In the genomic region with DNA sequence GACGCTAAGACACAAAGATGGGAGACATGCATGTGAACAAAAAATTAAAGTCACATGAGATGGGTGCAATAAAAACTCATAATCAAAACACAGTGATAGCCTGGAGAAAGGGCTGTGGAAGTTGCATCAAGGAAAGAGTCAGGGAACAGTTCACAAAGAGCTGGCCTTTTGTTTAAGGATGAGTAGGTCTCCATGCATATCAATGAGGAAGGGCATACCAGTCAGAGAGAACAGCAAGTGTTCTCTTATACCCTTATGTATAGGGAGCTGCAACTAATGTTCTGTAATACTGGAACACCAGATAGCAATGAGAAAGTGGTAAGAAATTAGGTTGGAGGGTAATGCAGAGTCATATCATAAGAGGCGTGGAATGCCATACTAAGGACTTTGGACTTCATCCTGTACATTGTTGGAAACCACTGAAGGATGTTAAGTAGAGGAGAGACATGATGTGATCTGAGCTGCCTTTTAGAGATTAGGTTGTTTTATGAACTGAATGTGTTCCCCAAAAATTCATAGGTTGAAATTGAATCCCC, we compare ENCODE assay signal across 27 cellular contexts. TPM values are rescaled to one million over a fixed set of nuclear protein-coding genes. Genes with fewer than 3 reads are reported as not detected.
DNase-seq lines count a peak whose midpoint lies in the region; ATAC-seq and TF ChIP-seq lines count a peak whose summit lies in the region.
"Had no signal": no experiment of that assay in that cellular context is flagged by ENCODE, and none has a peak within 500 bp of the region (broad histone marks: within the 10 kb centered on the region; RNA-seq: fewer than 3 reads in every experiment).

No MANE protein-coding gene starts in this region.

- H3K4me1 Mint-ChIP-seq in WTC11 = peaks cover 12% of the 10 kb centered on the region
- H3K4me1 Mint-ChIP-seq in MCF 10A (ENCODE audit: insufficient read depth, unreplicated experiment) = peaks cover 12% of the 10 kb centered on the region
- H3K4me1 Mint-ChIP-seq: activated naive CD4-positive, alpha-beta T cell treated with anti-CD3 and anti-CD28 coated beads, Interleukin-2, amount 50 U/mL, for 24 hours; naive thymus-derived CD4-positive, alpha-beta T cell; T-cell had no signal

- peak overlapping the region in 1 of 2 donors; percentile 13 for H3K4me3 ChIP-seq in stomach smooth muscle (ENCODE audit: low read length in 2 of 2)
- H3K4me3 ChIP-seq: BLaER1 treated with 17β-estradiol and CSF1 and Interleukin-3, amounts not matched to agents 10 nM and 100 nM; esophagus squamous epithelium; gastrocnemius medialis; SJSA1; stomach; upper lobe of right lung had no signal

- H3K27ac ChIP-seq in stomach smooth muscle (ENCODE audit: low read length) = peak overlapping the region; percentile 47
- H3K27ac ChIP-seq: BLaER1 treated with 17β-estradiol and CSF1 and Interleukin-3, amounts not matched to agents 10 nM and 100 nM; HL-60; SJSA1; stomach; upper lobe of right lung had no signal

- DNase-seq in ELR (ENCODE audit: low read depth) = peak; percentile 14
- DNase-seq in WTC11 (ENCODE audit: low spot score) = no peak
- DNase-seq in kidney tubule cell (ENCODE audit: low spot score) = peak; percentile 33
- no peak for DNase-seq in MCF 10A (ENCODE audit: unreplicated experiment)
- DNase-seq in stimulated activated CD4-positive, alpha-beta T cell treated with anti-CD3 and anti-CD28 coated beads, Interleukin-2, amount 100 ng/mL, for 48 hours = no peak
- no peak for DNase-seq in activated CD8-positive, alpha-beta memory T cell treated with anti-CD3 and anti-CD28 coated beads for 24 hours
- DNase-seq in NCI-H1105 (lab: John Stamatoyannopoulos, UW) = no peak
- DNase-seq: activated CD4-positive, CD25-positive, alpha-beta regulatory T cell; Caco-2; DMS79 treated with DMSO at 0.1 percent for 48 hours; esophagus squamous epithelium; left ventricle myocardium superior; naive thymus-derived CD4-positive, alpha-beta T cell; NCI-H1092 treated with DMSO at 0.1 percent for 48 hours; NCI-H1930; NCI-H526; occipital lobe; stimulated activated CD4-positive, alpha-beta T cell treated with anti-CD3 and anti-CD28 coated beads, Interleukin-1b, Interleukin-23, amount 100 ng/mL, for 48 hours; stomach; T-cell; upper lobe of right lung had no signal

- no peak overlapping the region for H3K9ac ChIP-seq in stomach smooth muscle (ENCODE audit: low read length in 2 of 2)
- H3K9ac ChIP-seq: BLaER1 treated with 17β-estradiol and CSF1 and Interleukin-3, amounts not matched to agents 10 nM and 100 nM had no signal

- H3K4me1 ChIP-seq in stomach smooth muscle (ENCODE audit: control insufficient read depth, insufficient read depth, low read length) = peaks cover 20% of the 10 kb centered on the region
- H3K4me1 ChIP-seq: BLaER1 treated with 17β-estradiol and CSF1 and Interleukin-3, amounts not matched to agents 10 nM and 100 nM; Caco-2; upper lobe of right lung had no signal

- TF ChIP-seq CTCF in WTC11 (IDR thresholded peaks at IDR 0.05) (no peak), MCF 10A (IDR thresholded peaks at IDR 0.05; ENCODE audit: unreplicated experiment) (no peak)

- H3K36me3 ChIP-seq in stomach smooth muscle (ENCODE audit: control insufficient read depth in 2 of 2, insufficient read depth in 2 of 2, low read length in 2 of 2) = no peaks in the 10 kb centered on the region
- H3K36me3 ChIP-seq: BLaER1 treated with 17β-estradiol and CSF1 and Interleukin-3, amounts not matched to agents 10 nM and 100 nM; esophagus squamous epithelium; gastrocnemius medialis; SJSA1; stomach; upper lobe of right lung had no signal

- no peaks in the 10 kb centered on the region for H3K27me3 Mint-ChIP-seq in WTC11 (ENCODE audit: low read depth)
- no peaks in the 10 kb centered on the region for H3K27me3 Mint-ChIP-seq in MCF 10A (ENCODE audit: insufficient read depth, unreplicated experiment)
- H3K27me3 Mint-ChIP-seq: activated naive CD4-positive, alpha-beta T cell treated with anti-CD3 and anti-CD28 coated beads, Interleukin-2, amount 50 U/mL, for 24 hours; T-cell had no signal

- peaks cover 19% of the 10 kb centered on the region for H3K9me3 Mint-ChIP-seq in WTC11
- peaks cover 15% of the 10 kb centered on the region for H3K9me3 Mint-ChIP-seq in MCF 10A (ENCODE audit: unreplicated experiment)

- CTCF ChIA-PET in WTC11 (lab: Charles Lee) = interaction anchor here (0.5 kb wide), 1 partner anchor 179 kb away, joined by 4 read pairs; no protein-coding TSS in a partner anchor
- CTCF ChIA-PET in MCF 10A (lab: Yijun Ruan, JAX) = no interaction called here

- ATAC-seq in WTC11 = peak; percentile 95
- ATAC-seq: naive thymus-derived CD4-positive, alpha-beta T cell; T-cell had no signal

- no peak overlapping the region for H3K27ac Mint-ChIP-seq in WTC11
- H3K27ac Mint-ChIP-seq in MCF 10A (ENCODE audit: low read depth, unreplicated experiment) = no peak overlapping the region
- H3K27ac Mint-ChIP-seq: activated naive CD4-positive, alpha-beta T cell treated with anti-CD3 and anti-CD28 coated beads, Interleukin-2, amount 50 U/mL, for 24 hours; naive thymus-derived CD4-positive, alpha-beta T cell; T-cell had no signal

- intact Hi-C loops in MCF 10A (cut with micrococcal nuclease) = loop anchor here (10.0 kb wide), 1 partner anchor 150 kb away; no protein-coding TSS in a partner anchor

- no peak overlapping the region for H3K4me3 Mint-ChIP-seq in WTC11
- no peak overlapping the region for H3K4me3 Mint-ChIP-seq in MCF 10A (ENCODE audit: unreplicated experiment)
- H3K4me3 Mint-ChIP-seq: activated naive CD4-positive, alpha-beta T cell treated with anti-CD3 and anti-CD28 coated beads, Interleukin-2, amount 50 U/mL, for 24 hours; naive thymus-derived CD4-positive, alpha-beta T cell; T-cell had no signal

- no TSS peak for BruUV-seq in MCF 10A (replicated peaks; lab: Mats Ljungman, UMichigan)

- POLR2A ChIA-PET in WTC11 (lab: Charles Lee) = no interaction called here
- POLR2A ChIA-PET in MCF 10A (lab: Yijun Ruan, JAX) = no interaction called here

- H3K27me3 ChIP-seq in stomach smooth muscle (ENCODE audit: control insufficient read depth in 1 of 2, insufficient read depth in 2 of 2, low read length in 2 of 2) = no peaks in the 10 kb centered on the region
- H3K27me3 ChIP-seq: BLaER1 treated with 17β-estradiol and CSF1 and Interleukin-3, amounts not matched to agents 10 nM and 100 nM; esophagus squamous epithelium; gastrocnemius medialis; SJSA1; stomach; upper lobe of right lung had no signal

- H3K9me3 ChIP-seq in stomach smooth muscle (ENCODE audit: control insufficient read depth in 2 of 2, low read length in 2 of 2) = no peaks in the 10 kb centered on the region
- H3K9me3 ChIP-seq: Caco-2, esophagus squamous epithelium, gastrocnemius medialis, SJSA1, upper lobe of right lung had no signal

- peaks cover 6% of the 10 kb centered on the region; the same call in 1 of the 2 replicates for H3K36me3 Mint-ChIP-seq in WTC11
- H3K36me3 Mint-ChIP-seq in MCF 10A (ENCODE audit: insufficient read depth, unreplicated experiment) = no peaks in the 10 kb centered on the region

TF ChIP-seq in WTC11, 78 proteins besides CTCF, POLR2A, EP300 and RAD21:
- TF ChIP-seq, protein P1, sequence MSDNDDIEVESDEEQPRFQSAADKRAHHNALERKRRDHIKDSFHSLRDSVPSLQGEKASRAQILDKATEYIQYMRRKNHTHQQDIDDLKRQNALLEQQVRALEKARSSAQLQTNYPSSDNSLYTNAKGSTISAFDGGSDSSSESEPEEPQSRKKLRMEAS (CRISPR knock-in tag; IDR thresholded peaks at IDR 0.05) = no peak
- TF ChIP-seq ZNF263 (CRISPR knock-in tag; IDR thresholded peaks at IDR 0.05; ENCODE audit: low read depth) (no peak), CREM (CRISPR knock-in tag; IDR thresholded peaks at IDR 0.05) (no peak), FOXJ3 (CRISPR knock-in tag; IDR thresholded peaks at IDR 0.05; ENCODE audit: borderline replicate concordance) (no peak), TCF7 (CRISPR knock-in tag; IDR thresholded peaks at IDR 0.05; ENCODE audit: low read depth) (no peak), PRRX2 (CRISPR knock-in tag; IDR thresholded peaks at IDR 0.05) (no peak), ATF1 (CRISPR knock-in tag; IDR thresholded peaks at IDR 0.05) (no peak), SOX15 (CRISPR knock-in tag; IDR thresholded peaks at IDR 0.05) (no peak), FOXP1 (CRISPR knock-in tag; IDR thresholded peaks at IDR 0.05; ENCODE audit: borderline replicate concordance) (no peak), MYBL2 (CRISPR knock-in tag; IDR thresholded peaks at IDR 0.05) (no peak), ESRRA (CRISPR knock-in tag; IDR thresholded peaks at IDR 0.05; ENCODE audit: borderline replicate concordance) (no peak), ZNF219 (CRISPR knock-in tag; IDR thresholded peaks at IDR 0.05; ENCODE audit: borderline replicate concordance) (no peak), JUN (CRISPR knock-in tag; IDR thresholded peaks at IDR 0.05) (no peak), ZNF671 (CRISPR knock-in tag; IDR thresholded peaks at IDR 0.05) (no peak), NR3C1 (CRISPR knock-in tag; conservative IDR thresholded peaks at IDR 0.05; ENCODE audit: low read depth) (no peak)
- TF ChIP-seq, protein P2, sequence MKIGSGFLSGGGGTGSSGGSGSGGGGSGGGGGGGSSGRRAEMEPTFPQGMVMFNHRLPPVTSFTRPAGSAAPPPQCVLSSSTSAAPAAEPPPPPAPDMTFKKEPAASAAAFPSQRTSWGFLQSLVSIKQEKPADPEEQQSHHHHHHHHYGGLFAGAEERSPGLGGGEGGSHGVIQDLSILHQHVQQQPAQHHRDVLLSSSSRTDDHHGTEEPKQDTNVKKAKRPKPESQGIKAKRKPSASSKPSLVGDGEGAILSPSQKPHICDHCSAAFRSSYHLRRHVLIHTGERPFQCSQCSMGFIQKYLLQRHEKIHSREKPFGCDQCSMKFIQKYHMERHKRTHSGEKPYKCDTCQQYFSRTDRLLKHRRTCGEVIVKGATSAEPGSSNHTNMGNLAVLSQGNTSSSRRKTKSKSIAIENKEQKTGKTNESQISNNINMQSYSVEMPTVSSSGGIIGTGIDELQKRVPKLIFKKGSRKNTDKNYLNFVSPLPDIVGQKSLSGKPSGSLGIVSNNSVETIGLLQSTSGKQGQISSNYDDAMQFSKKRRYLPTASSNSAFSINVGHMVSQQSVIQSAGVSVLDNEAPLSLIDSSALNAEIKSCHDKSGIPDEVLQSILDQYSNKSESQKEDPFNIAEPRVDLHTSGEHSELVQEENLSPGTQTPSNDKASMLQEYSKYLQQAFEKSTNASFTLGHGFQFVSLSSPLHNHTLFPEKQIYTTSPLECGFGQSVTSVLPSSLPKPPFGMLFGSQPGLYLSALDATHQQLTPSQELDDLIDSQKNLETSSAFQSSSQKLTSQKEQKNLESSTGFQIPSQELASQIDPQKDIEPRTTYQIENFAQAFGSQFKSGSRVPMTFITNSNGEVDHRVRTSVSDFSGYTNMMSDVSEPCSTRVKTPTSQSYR (CRISPR knock-in tag; IDR thresholded peaks at IDR 0.05) = no peak

RNA-seq across cellular contexts. Expression of a gene that starts 46.7 kb away (rescaled TPM):
- 1.8 to 2.9 TPM (median 2.3 TPM) in 3 replicates for total RNA-seq in WTC11 (2021)
- 1.2 and 1.3 TPM in 2 replicates for total RNA-seq in MCF 10A (2022)

Comparison
In these comparisons a context has a peak if more than half of its experiments do, and no peak if none do; other contexts are left out.
1. DNase-seq: peak in ELR (single experiment) and kidney tubule cell (single experiment); none in WTC11 (single experiment), MCF 10A (single experiment), stimulated activated CD4-positive, alpha-beta T cell treated with anti-CD3 and anti-CD28 coated beads, Interleukin-2, amount 100 ng/mL, for 48 hours (0 of 2), activated CD8-positive, alpha-beta memory T cell treated with anti-CD3 and anti-CD28 coated beads for 24 hours (single experiment) and NCI-H1105 (single experiment).